ENCODE assay signal across 2 cellular contexts in the genomic region with DNA sequence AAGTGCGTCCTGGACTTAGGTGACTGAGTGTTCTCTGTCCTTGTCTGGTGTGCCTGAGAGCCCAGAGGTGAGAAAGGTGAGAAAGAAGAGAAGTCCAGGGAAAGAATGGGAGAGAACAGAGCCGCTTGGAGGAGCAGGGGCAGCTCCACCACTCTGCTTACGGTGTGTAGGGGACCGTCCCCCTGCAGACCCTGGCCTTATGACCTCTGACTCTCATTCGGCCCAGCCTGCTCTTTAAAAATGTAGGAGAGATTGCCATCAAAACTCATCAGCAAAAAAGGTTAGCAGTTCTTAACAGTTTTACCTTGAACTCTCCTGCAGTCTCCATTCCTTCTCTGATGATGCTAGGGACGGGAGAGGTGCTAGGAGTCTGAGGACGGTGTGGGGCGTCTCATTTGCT.
TF ChIP-seq lines count a peak whose summit lies in the region.

No MANE protein-coding gene starts in this region.

TF ChIP-seq in SK-N-SH, 30 proteins besides CTCF, POLR2A, EP300 and RAD21 (continued from another document):
- no peak for TF ChIP-seq RCOR1 (IDR thresholded peaks at IDR 0.05; ENCODE audit: low read length)
- TF ChIP-seq NFIC (IDR thresholded peaks at IDR 0.05; ENCODE audit: borderline replicate concordance), result no peak
- TF ChIP-seq, protein P1, sequence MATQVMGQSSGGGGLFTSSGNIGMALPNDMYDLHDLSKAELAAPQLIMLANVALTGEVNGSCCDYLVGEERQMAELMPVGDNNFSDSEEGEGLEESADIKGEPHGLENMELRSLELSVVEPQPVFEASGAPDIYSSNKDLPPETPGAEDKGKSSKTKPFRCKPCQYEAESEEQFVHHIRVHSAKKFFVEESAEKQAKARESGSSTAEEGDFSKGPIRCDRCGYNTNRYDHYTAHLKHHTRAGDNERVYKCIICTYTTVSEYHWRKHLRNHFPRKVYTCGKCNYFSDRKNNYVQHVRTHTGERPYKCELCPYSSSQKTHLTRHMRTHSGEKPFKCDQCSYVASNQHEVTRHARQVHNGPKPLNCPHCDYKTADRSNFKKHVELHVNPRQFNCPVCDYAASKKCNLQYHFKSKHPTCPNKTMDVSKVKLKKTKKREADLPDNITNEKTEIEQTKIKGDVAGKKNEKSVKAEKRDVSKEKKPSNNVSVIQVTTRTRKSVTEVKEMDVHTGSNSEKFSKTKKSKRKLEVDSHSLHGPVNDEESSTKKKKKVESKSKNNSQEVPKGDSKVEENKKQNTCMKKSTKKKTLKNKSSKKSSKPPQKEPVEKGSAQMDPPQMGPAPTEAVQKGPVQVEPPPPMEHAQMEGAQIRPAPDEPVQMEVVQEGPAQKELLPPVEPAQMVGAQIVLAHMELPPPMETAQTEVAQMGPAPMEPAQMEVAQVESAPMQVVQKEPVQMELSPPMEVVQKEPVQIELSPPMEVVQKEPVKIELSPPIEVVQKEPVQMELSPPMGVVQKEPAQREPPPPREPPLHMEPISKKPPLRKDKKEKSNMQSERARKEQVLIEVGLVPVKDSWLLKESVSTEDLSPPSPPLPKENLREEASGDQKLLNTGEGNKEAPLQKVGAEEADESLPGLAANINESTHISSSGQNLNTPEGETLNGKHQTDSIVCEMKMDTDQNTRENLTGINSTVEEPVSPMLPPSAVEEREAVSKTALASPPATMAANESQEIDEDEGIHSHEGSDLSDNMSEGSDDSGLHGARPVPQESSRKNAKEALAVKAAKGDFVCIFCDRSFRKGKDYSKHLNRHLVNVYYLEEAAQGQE (IDR thresholded peaks at IDR 0.05; ENCODE audit: low read depth, low read length), result no peak
- TF ChIP-seq EZH2phosphoT487 (IDR thresholded peaks at IDR 0.05; ENCODE audit: borderline replicate concordance, low read depth), result no peak
- no peak for TF ChIP-seq FOXJ3 (CRISPR knock-in tag; IDR thresholded peaks at IDR 0.05)
- TF ChIP-seq MXI1 (IDR thresholded peaks at IDR 0.05; ENCODE audit: low read depth, low read length), result no peak

TF ChIP-seq in SK-N-SH treated with all-trans-retinoic acid at 6 μM for 48 hours, 23 proteins besides CTCF, POLR2A, EP300 and RAD21 (continued from another document):
- TF ChIP-seq PPARA (CRISPR knock-in tag; IDR thresholded peaks at IDR 0.05; ENCODE audit: borderline replicate concordance) (no peak), RARB (CRISPR knock-in tag; IDR thresholded peaks at IDR 0.05) (no peak), ZNF70 (CRISPR knock-in tag; IDR thresholded peaks at IDR 0.05) (no peak), ZNF8 (CRISPR knock-in tag; IDR thresholded peaks at IDR 0.05) (no peak), ZC3H10 (CRISPR knock-in tag; IDR thresholded peaks at IDR 0.05) (no peak), SNAI2 (CRISPR knock-in tag; IDR thresholded peaks at IDR 0.05) (no peak), ARNTL (CRISPR knock-in tag; IDR thresholded peaks at IDR 0.05; ENCODE audit: borderline replicate concordance, low read depth) (no peak), OSR1 (CRISPR knock-in tag; IDR thresholded peaks at IDR 0.05) (no peak)
- TF ChIP-seq, protein P2, sequence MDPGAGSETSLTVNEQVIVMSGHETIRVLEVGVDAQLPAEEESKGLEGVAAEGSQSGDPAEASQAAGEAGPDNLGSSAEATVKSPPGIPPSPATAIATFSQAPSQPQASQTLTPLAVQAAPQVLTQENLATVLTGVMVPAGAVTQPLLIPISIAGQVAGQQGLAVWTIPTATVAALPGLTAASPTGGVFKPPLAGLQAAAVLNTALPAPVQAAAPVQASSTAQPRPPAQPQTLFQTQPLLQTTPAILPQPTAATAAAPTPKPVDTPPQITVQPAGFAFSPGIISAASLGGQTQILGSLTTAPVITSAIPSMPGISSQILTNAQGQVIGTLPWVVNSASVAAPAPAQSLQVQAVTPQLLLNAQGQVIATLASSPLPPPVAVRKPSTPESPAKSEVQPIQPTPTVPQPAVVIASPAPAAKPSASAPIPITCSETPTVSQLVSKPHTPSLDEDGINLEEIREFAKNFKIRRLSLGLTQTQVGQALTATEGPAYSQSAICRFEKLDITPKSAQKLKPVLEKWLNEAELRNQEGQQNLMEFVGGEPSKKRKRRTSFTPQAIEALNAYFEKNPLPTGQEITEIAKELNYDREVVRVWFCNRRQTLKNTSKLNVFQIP (CRISPR knock-in tag; IDR thresholded peaks at IDR 0.05; ENCODE audit: borderline replicate concordance, low read depth), result no peak
- TF ChIP-seq, protein P3, sequence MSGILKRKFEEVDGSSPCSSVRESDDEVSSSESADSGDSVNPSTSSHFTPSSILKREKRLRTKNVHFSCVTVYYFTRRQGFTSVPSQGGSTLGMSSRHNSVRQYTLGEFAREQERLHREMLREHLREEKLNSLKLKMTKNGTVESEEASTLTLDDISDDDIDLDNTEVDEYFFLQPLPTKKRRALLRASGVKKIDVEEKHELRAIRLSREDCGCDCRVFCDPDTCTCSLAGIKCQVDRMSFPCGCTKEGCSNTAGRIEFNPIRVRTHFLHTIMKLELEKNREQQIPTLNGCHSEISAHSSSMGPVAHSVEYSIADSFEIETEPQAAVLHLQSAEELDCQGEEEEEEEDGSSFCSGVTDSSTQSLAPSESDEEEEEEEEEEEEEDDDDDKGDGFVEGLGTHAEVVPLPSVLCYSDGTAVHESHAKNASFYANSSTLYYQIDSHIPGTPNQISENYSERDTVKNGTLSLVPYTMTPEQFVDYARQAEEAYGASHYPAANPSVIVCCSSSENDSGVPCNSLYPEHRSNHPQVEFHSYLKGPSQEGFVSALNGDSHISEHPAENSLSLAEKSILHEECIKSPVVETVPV (CRISPR knock-in tag; IDR thresholded peaks at IDR 0.05), result no peak
TF ChIP-seq in SK-N-SH treated with all-trans-retinoic acid at 6 μM for 48 hours: peak in this region for 0.
